Comparison of ENCODE assay signal across 13 cellular contexts in genomic region chr3:1987983-1988382, GRCh38.
DNase-seq lines count a peak whose midpoint lies in the region; ATAC-seq and TF ChIP-seq lines count a peak whose summit lies in the region.
"Had no signal": no experiment of that assay in that cellular context is flagged by ENCODE, and none has a peak within 500 bp of the region (broad histone marks: within the 10 kb centered on the region; RNA-seq: fewer than 3 reads in every experiment).

No MANE protein-coding gene starts in this region.

- WGBS in suprapubic skin = 34% methylated on average over 3 of the region's 3 CpGs

- H3K36me3 Mint-ChIP-seq in nephron (ENCODE audit: low read depth) = no peaks in the 10 kb centered on the region
- H3K36me3 Mint-ChIP-seq in naive thymus-derived CD8-positive, alpha-beta T cell = no peaks in the 10 kb centered on the region

- H3K4me3 ChIP-seq in choroid plexus epithelial cell (ENCODE audit: low read depth, low read length) (no peak overlapping the region), suprapubic skin (no peak overlapping the region)

- no peaks in the 10 kb centered on the region for H3K27me3 ChIP-seq in suprapubic skin

- no peaks in the 10 kb centered on the region for H3K4me1 Mint-ChIP-seq in nephron
- no peaks in the 10 kb centered on the region for H3K4me1 Mint-ChIP-seq in naive thymus-derived CD8-positive, alpha-beta T cell

- peak; percentile 67 for DNase-seq in DMS53 (lab: John Stamatoyannopoulos, UW)
- peak; percentile 60 for DNase-seq in NCI-H146 (lab: John Stamatoyannopoulos, UW)
- DNase-seq in choroid plexus epithelial cell (ENCODE audit: low read depth) = peak; percentile 1
- DNase-seq in suprapubic skin (ENCODE audit: low spot score in 2 of 2) = no peak
- no peak for DNase-seq in GM19238 (ENCODE audit: insufficient read length, low spot score)
- DNase-seq in naive thymus-derived CD8-positive, alpha-beta T cell = no peak
- DNase-seq: amniotic stem cell; DMS79; NCI-H2029 treated with DMSO at 0.1 percent for 48 hours; stimulated activated naive CD4-positive, alpha-beta T cell had no signal

- TF ChIP-seq EP300 in suprapubic skin (IDR thresholded peaks at IDR 0.05) = no peak

- POLR2A ChIA-PET in naive thymus-derived CD8-positive, alpha-beta T cell (lab: Charles Lee) = no interaction called here

- no peaks in the 10 kb centered on the region for H3K9me3 ChIP-seq in suprapubic skin

- H3K4me3 Mint-ChIP-seq in nephron = no peak overlapping the region
- no peak overlapping the region for H3K4me3 Mint-ChIP-seq in naive thymus-derived CD8-positive, alpha-beta T cell

- H3K9me3 Mint-ChIP-seq in nephron = no peaks in the 10 kb centered on the region
- peaks cover 0 to 17% (median 0%) of the 10 kb centered on the region in 9 donors for H3K9me3 Mint-ChIP-seq in naive thymus-derived CD8-positive, alpha-beta T cell

- H3K27me3 Mint-ChIP-seq in nephron (ENCODE audit: low read depth) = no peaks in the 10 kb centered on the region
- no peaks in the 10 kb centered on the region for H3K27me3 Mint-ChIP-seq in naive thymus-derived CD8-positive, alpha-beta T cell

- TF ChIP-seq CTCF in choroid plexus epithelial cell (conservative IDR thresholded peaks at IDR 0.05; ENCODE audit: low read depth, low read length) (peak; percentile 17), nephron (IDR thresholded peaks at IDR 0.05; ENCODE audit: unreplicated experiment in 3 of 3) (peak in 2 of 3 experiments; percentile 39 to 45), suprapubic skin (IDR thresholded peaks at IDR 0.05) (no peak)

- H3K27ac ChIP-seq in suprapubic skin = no peak overlapping the region

- H3K36me3 ChIP-seq in suprapubic skin = no peaks in the 10 kb centered on the region

- no peak for ATAC-seq in naive thymus-derived CD8-positive, alpha-beta T cell
- ATAC-seq in HG03045 (IDR thresholded peaks at IDR 0.05; ENCODE audit: unreplicated experiment) = no peak
- ATAC-seq: HCT116 had no signal

- no peak for TF ChIP-seq POLR2A in suprapubic skin (IDR thresholded peaks at IDR 0.05)

- H3K4me1 ChIP-seq in suprapubic skin = no peaks in the 10 kb centered on the region

- no peak overlapping the region for H3K27ac Mint-ChIP-seq in nephron
- no peak overlapping the region for H3K27ac Mint-ChIP-seq in naive thymus-derived CD8-positive, alpha-beta T cell

Comparison
In these comparisons a context has a peak if more than half of its experiments do, and no peak if none do; other contexts are left out.
1. DNase-seq: peak in DMS53 (single experiment), NCI-H146 (single experiment) and choroid plexus epithelial cell (single experiment); none in suprapubic skin (0 of 2), GM19238 (single experiment) and naive thymus-derived CD8-positive, alpha-beta T cell (0 of 10).
2. CTCF ChIP-seq: peak in choroid plexus epithelial cell (single experiment) and nephron (2 of 3); none in suprapubic skin (0 of 2).